ENCODE assay signal across 24 cellular contexts in genomic region chr2:96118698-96119388, GRCh38. TPM values are rescaled to one million over a fixed set of nuclear protein-coding genes. Genes with fewer than 3 reads are reported as not detected.
DNase-seq lines count a peak whose midpoint lies in the region; ATAC-seq and TF ChIP-seq lines count a peak whose summit lies in the region.
"Had no signal": no experiment of that assay in that cellular context is flagged by ENCODE, and none has a peak within 500 bp of the region (broad histone marks: within the 10 kb centered on the region; RNA-seq: fewer than 3 reads in every experiment).

No MANE protein-coding gene starts in this region.

- intact Hi-C loops in upper lobe of right lung (cut with DNase I) = loop anchor here (10.0 kb wide), 1 partner anchor 94 kb away; no protein-coding TSS in a partner anchor

- H3K27me3 Mint-ChIP-seq in activated naive CD8-positive, alpha-beta T cell = peaks cover 12% of the 10 kb centered on the region
- H3K27me3 Mint-ChIP-seq in activated naive CD8-positive, alpha-beta T cell treated with anti-CD3 and anti-CD28 coated beads, Interleukin-2, amount 50 U/mL, for 24 hours = peaks cover 39% of the 10 kb centered on the region
- H3K27me3 Mint-ChIP-seq in T-helper 17 cell (peaks cover 40% of the 10 kb centered on the region), memory B cell (peaks cover 30% of the 10 kb centered on the region)

- no peaks in the 10 kb centered on the region for H3K36me3 Mint-ChIP-seq in activated naive CD8-positive, alpha-beta T cell
- no peaks in the 10 kb centered on the region for H3K36me3 Mint-ChIP-seq in activated naive CD8-positive, alpha-beta T cell treated with anti-CD3 and anti-CD28 coated beads, Interleukin-2, amount 50 U/mL, for 24 hours (ENCODE audit: low read depth)
- H3K36me3 Mint-ChIP-seq in T-helper 17 cell (ENCODE audit: low read depth) (peaks cover 4% of the 10 kb centered on the region), memory B cell (no peaks in the 10 kb centered on the region)
- H3K36me3 Mint-ChIP-seq: activated CD8-positive, alpha-beta memory T cell treated with anti-CD3 and anti-CD28 coated beads, Interleukin-2, amount 10 ng/mL, durations not matched to agents 7 days and 5 days had no signal

- no peak for DNase-seq in activated naive CD8-positive, alpha-beta T cell treated with anti-CD3 and anti-CD28 coated beads, Interleukin-2, amount 50 U/mL, for 24 hours
- DNase-seq in T-helper 17 cell = no peak
- DNase-seq in memory B cell (ENCODE audit: low spot score in 2 of 2) = no peak
- peak; percentile 55 for DNase-seq in upper lobe of right lung
- DNase-seq in NOMO-1 treated with DMSO at 0.1 percent for 48 hours (lab: John Stamatoyannopoulos, UW; ENCODE audit: unreplicated experiment) = no peak
- no peak for DNase-seq in GM13976 (ENCODE audit: low spot score)
- no peak for DNase-seq in amygdala (lab: John Stamatoyannopoulos, UW)
- DNase-seq: activated CD4-positive, CD25-positive, alpha-beta regulatory T cell treated with anti-CD3 and anti-CD28 coated beads, Interleukin-2, amount 50 U/mL, for 72 hours; activated CD8-positive, alpha-beta memory T cell treated with anti-CD3 and anti-CD28 coated beads, Interleukin-2, amount 10 ng/mL, durations not matched to agents 7 days and 5 days; activated gamma-delta T cell treated with Interleukin-2 at 50 U/mL for 16 hours; MG63; NCI-H146; NCI-H82; T-helper 9 cell; transverse colon had no signal

- peaks cover 19% of the 10 kb centered on the region for H3K4me1 Mint-ChIP-seq in activated naive CD8-positive, alpha-beta T cell (ENCODE audit: low read depth)
- H3K4me1 Mint-ChIP-seq in activated naive CD8-positive, alpha-beta T cell treated with anti-CD3 and anti-CD28 coated beads, Interleukin-2, amount 50 U/mL, for 24 hours = peaks cover 19% of the 10 kb centered on the region
- H3K4me1 Mint-ChIP-seq in T-helper 17 cell = peaks cover 13% of the 10 kb centered on the region
- H3K4me1 Mint-ChIP-seq in memory B cell = peaks cover 20% of the 10 kb centered on the region

- TF ChIP-seq CTCF in upper lobe of right lung (IDR thresholded peaks at IDR 0.05) = no peak
- TF ChIP-seq CTCF in GM13976 (IDR thresholded peaks at IDR 0.05; ENCODE audit: borderline replicate concordance, control extremely low read depth, extremely low read depth, insufficient read depth, missing control alignments) = no peak

- H3K36me3 ChIP-seq in upper lobe of right lung = no peaks in the 10 kb centered on the region
- H3K36me3 ChIP-seq: ascending aorta, HAP-1, MG63, transverse colon had no signal

- peaks cover 45% of the 10 kb centered on the region for H3K27me3 ChIP-seq in upper lobe of right lung
- H3K27me3 ChIP-seq: MG63 had no signal

- no peaks in the 10 kb centered on the region for H3K9me3 Mint-ChIP-seq in activated naive CD8-positive, alpha-beta T cell (ENCODE audit: low read depth)
- H3K9me3 Mint-ChIP-seq in activated naive CD8-positive, alpha-beta T cell treated with anti-CD3 and anti-CD28 coated beads, Interleukin-2, amount 50 U/mL, for 24 hours = no peaks in the 10 kb centered on the region
- H3K9me3 Mint-ChIP-seq in memory B cell = no peaks in the 10 kb centered on the region
- H3K9me3 Mint-ChIP-seq: stimulated activated naive CD8-positive, alpha-beta T cell treated with anti-CD3 and anti-CD28 coated beads, Interleukin-15, Interleukin-2, amounts not matched to agents 100 ng/mL and 50 ng/mL, for 24 hours had no signal

- H3K9me3 ChIP-seq in T-helper 17 cell (ENCODE audit: control insufficient read depth, low read length, poor library complexity, severe bottlenecking) (no peaks in the 10 kb centered on the region), upper lobe of right lung (no peaks in the 10 kb centered on the region)
- H3K9me3 ChIP-seq: A549, ascending aorta, HAP-1, MG63, transverse colon had no signal

- H3K4me1 ChIP-seq in upper lobe of right lung = no peaks in the 10 kb centered on the region

- H3K4me3 ChIP-seq in upper lobe of right lung = no peak overlapping the region
- H3K4me3 ChIP-seq: A549, ascending aorta, HAP-1, MG63, transverse colon had no signal

- H3K4me3 Mint-ChIP-seq in activated naive CD8-positive, alpha-beta T cell = peak overlapping the region; percentile 46
- H3K4me3 Mint-ChIP-seq in activated naive CD8-positive, alpha-beta T cell treated with anti-CD3 and anti-CD28 coated beads, Interleukin-2, amount 50 U/mL, for 24 hours = no peak overlapping the region
- H3K4me3 Mint-ChIP-seq in T-helper 17 cell (peak overlapping the region; percentile 63), memory B cell (peak overlapping the region; percentile 17)
- H3K4me3 Mint-ChIP-seq: activated CD8-positive, alpha-beta memory T cell treated with anti-CD3 and anti-CD28 coated beads, Interleukin-2, amount 10 ng/mL, durations not matched to agents 7 days and 5 days; stimulated activated naive CD8-positive, alpha-beta T cell treated with anti-CD3 and anti-CD28 coated beads, Interleukin-15, Interleukin-2, amounts not matched to agents 100 ng/mL and 50 ng/mL, for 24 hours had no signal

- H3K27ac ChIP-seq in upper lobe of right lung = no peak overlapping the region
- H3K27ac ChIP-seq: A549, ascending aorta, C4-2B, HL-60, parathyroid adenoma, transverse colon had no signal

- no peak overlapping the region for H3K27ac Mint-ChIP-seq in activated naive CD8-positive, alpha-beta T cell
- no peak overlapping the region for H3K27ac Mint-ChIP-seq in activated naive CD8-positive, alpha-beta T cell treated with anti-CD3 and anti-CD28 coated beads, Interleukin-2, amount 50 U/mL, for 24 hours
- no peak overlapping the region for H3K27ac Mint-ChIP-seq in T-helper 17 cell
- H3K27ac Mint-ChIP-seq in memory B cell = no peak overlapping the region
- H3K27ac Mint-ChIP-seq: activated CD8-positive, alpha-beta memory T cell treated with anti-CD3 and anti-CD28 coated beads, Interleukin-2, amount 10 ng/mL, durations not matched to agents 7 days and 5 days; stimulated activated naive CD8-positive, alpha-beta T cell treated with anti-CD3 and anti-CD28 coated beads, Interleukin-15, Interleukin-2, amounts not matched to agents 100 ng/mL and 50 ng/mL, for 24 hours had no signal

- in situ Hi-C loops in GM13976 (cut with MboI; ENCODE audit: low sequenced_read_pairs, unreplicated experiment) = loop anchor here (25.0 kb wide), 1 partner anchor 107 kb away; no protein-coding TSS in a partner anchor

- ATAC-seq in activated naive CD8-positive, alpha-beta T cell treated with anti-CD3 and anti-CD28 coated beads, Interleukin-2, amount 50 U/mL, for 24 hours = no peak
- ATAC-seq in T-helper 17 cell (no peak), memory B cell (ENCODE audit: low read depth) (no peak), upper lobe of right lung (no peak)
- ATAC-seq: activated CD8-positive, alpha-beta memory T cell treated with anti-CD3 and anti-CD28 coated beads, Interleukin-2, amount 10 ng/mL, durations not matched to agents 7 days and 5 days; left lobe of liver had no signal

RNA-seq across cellular contexts. Expression of gene ADRA2B, which starts 2.5 kb away (rescaled TPM):
- total RNA-seq in T-helper 17 cell (1 to 10 TPM in 1 of 2 donors, under 1 TPM in 1; 0.85 to 2.8 TPM), upper lobe of right lung (0.14 TPM)

RNA-seq across cellular contexts. Expression of gene ASTL, which starts 19.5 kb away (rescaled TPM):
- total RNA-seq in T-helper 17 cell (1 to 10 TPM; 4.2 to 7.9 TPM), upper lobe of right lung (not detected)
- total RNA-seq: ascending aorta, left lobe of liver had no signal

RNA-seq across cellular contexts. Expression of gene DUSP2, which starts 26.4 kb away (rescaled TPM):
- total RNA-seq in T-helper 17 cell = 100 to 1,000 TPM; 240 to 319 TPM
- total RNA-seq in upper lobe of right lung = 4.4 TPM

Comparison
In these comparisons a context has a peak if more than half of its experiments do, and no peak if none do; other contexts are left out.
1. RNA of gene DUSP2, which starts 26.4 kb away (total RNA-seq): 240 to 319 TPM in T-helper 17 cell; 4.4 TPM in upper lobe of right lung (single experiment); every median in the first group is over 10 times any median in the second.